Comparison of ENCODE assay signal across 8 cellular contexts in genomic region chr3:49412632-49413337, GRCh38. TPM values are rescaled to one million over a fixed set of nuclear protein-coding genes. Genes with fewer than 3 reads are reported as not detected.
DNase-seq lines count a peak whose midpoint lies in the region; ATAC-seq and TF ChIP-seq lines count a peak whose summit lies in the region.

No MANE protein-coding gene starts in this region.

- peak overlapping the region; percentile 98 for H3K9ac ChIP-seq in GM23248

- in situ Hi-C loops in GM23248 (cut with MboI): no loop called here

- H2AFZ ChIP-seq in GM23248: peak overlapping the region; percentile 52; the same call in 1 of the 2 replicates

- peak overlapping the region; percentile 91 for H3K4me3 Mint-ChIP-seq in T-helper 17 cell

- 25 to 31% methylated on average over 9 to 16 of the region's 16 CpGs for WGBS in GM23248 (ENCODE audit: low coverage in 1 of 2, low lambda C conversion rate in 2 of 2, missing lambda C conversion rate in 2 of 2), 2 experiments

- H3K4me3 ChIP-seq in GM23248 (peak overlapping the region; percentile 91), fibroblast of villous mesenchyme (ENCODE audit: low read depth, low read length) (peak overlapping the region; percentile 73), retinal pigment epithelial cell (ENCODE audit: low read length) (peak overlapping the region; percentile 76)

- H3K9me2 ChIP-seq in GM23248 (ENCODE audit: insufficient read depth): no peaks in the 10 kb centered on the region

- H3K9me3 ChIP-seq in GM23248 (ENCODE audit: low read depth) (no peaks in the 10 kb centered on the region), T-helper 17 cell (ENCODE audit: control insufficient read depth, low read length, poor library complexity, severe bottlenecking) (no peaks in the 10 kb centered on the region)

- DNase-seq in GM23248 (peak; percentile 42), T-helper 17 cell (no peak), fibroblast of villous mesenchyme (ENCODE audit: low read depth) (no peak), retinal pigment epithelial cell (ENCODE audit: low read depth) (no peak), A172 (ENCODE audit: low spot score) (no peak), mucosa of gallbladder (ENCODE audit: low spot score) (no peak), NOMO-1 (lab: John Stamatoyannopoulos, UW; ENCODE audit: unreplicated experiment in 2 of 2) (no peak), AG08395 (ENCODE audit: low spot score) (no peak)

- H4K20me1 ChIP-seq in GM23248 (ENCODE audit: insufficient read depth): peaks cover 26% of the 10 kb centered on the region

- H3K27ac ChIP-seq in GM23248: peak overlapping the region; percentile 86

- H3K27me3 ChIP-seq in GM23248 (replicated peaks; ENCODE audit: insufficient read depth): no peaks in the 10 kb centered on the region

- no peak for ATAC-seq in T-helper 17 cell

- H3K4me1 Mint-ChIP-seq in T-helper 17 cell: peaks cover 57% of the 10 kb centered on the region

- no peaks in the 10 kb centered on the region; the same call in 1 of the 2 replicates for H3K36me3 ChIP-seq in GM23248 (ENCODE audit: low read depth)

- H3K27ac Mint-ChIP-seq in T-helper 17 cell: peak overlapping the region; percentile 99

- H3K4me2 ChIP-seq in GM23248 (ENCODE audit: unreplicated experiment): peak overlapping the region; percentile 97

- peaks cover 78% of the 10 kb centered on the region for H3K79me2 ChIP-seq in GM23248 (ENCODE audit: insufficient read depth)

- H3K4me1 ChIP-seq in GM23248 (ENCODE audit: insufficient read depth): peaks cover 29% of the 10 kb centered on the region

- TF ChIP-seq CTCF in fibroblast of villous mesenchyme (IDR thresholded peaks at IDR 0.05; ENCODE audit: insufficient read depth, low read depth, low read length) (no peak), retinal pigment epithelial cell (conservative IDR thresholded peaks at IDR 0.05; ENCODE audit: low read depth, low read length) (no peak)

- H3F3A ChIP-seq in GM23248 (ENCODE audit: insufficient read depth): peaks cover 16% of the 10 kb centered on the region

- peaks cover 2% of the 10 kb centered on the region for H3K36me3 Mint-ChIP-seq in T-helper 17 cell (ENCODE audit: low read depth)

- no peaks in the 10 kb centered on the region for H3K27me3 Mint-ChIP-seq in T-helper 17 cell

RNA-seq across cellular contexts. Expression of gene TCTA, which starts 0.6 kb away (rescaled TPM):
- total RNA-seq in GM23248 (2014; rRNA removed; shearing (Covaris generic)): 34.0 and 55.7 TPM in 2 replicates
- 52.2 and 55.0 TPM in 2 replicates for polyA plus RNA-seq in GM23248 (2016; fragmentation: Nextera tagmentation; extraction: Ambion mirVana)
- 10 to 100 TPM; 23.4 to 27.0 TPM for total RNA-seq in T-helper 17 cell
- total RNA-seq in fibroblast of villous mesenchyme: 22.2 and 27.2 TPM in 2 replicates
- 45.8 and 58.0 TPM in 2 replicates for total RNA-seq in A172 (2014; rRNA removed; shearing (Covaris generic))
- total RNA-seq in mucosa of gallbladder: 57.6 TPM

RNA-seq across cellular contexts. Expression of gene RHOA, which starts 1.0 kb away (rescaled TPM):
- 781 and 915 TPM in 2 replicates for total RNA-seq in GM23248 (2014; rRNA removed; shearing (Covaris generic))
- polyA plus RNA-seq in GM23248 (2016; fragmentation: Nextera tagmentation; extraction: Ambion mirVana): 996 and 1,025 TPM in 2 replicates
- total RNA-seq in T-helper 17 cell (100 to 1,000 TPM; 274 to 317 TPM), fibroblast of villous mesenchyme (626 and 717 TPM in 2 replicates), mucosa of gallbladder (386 TPM)
- 612 and 632 TPM in 2 replicates for total RNA-seq in A172 (2014; rRNA removed; shearing (Covaris generic))

RNA-seq across cellular contexts. Expression of gene AMT, which starts 9.5 kb away (rescaled TPM):
- total RNA-seq in GM23248 (2014; rRNA removed; shearing (Covaris generic)): 1.6 and 5.8 TPM in 2 replicates
- polyA plus RNA-seq in GM23248 (2016; fragmentation: Nextera tagmentation; extraction: Ambion mirVana): 1.5 and 1.7 TPM in 2 replicates
- total RNA-seq in T-helper 17 cell (1 to 10 TPM; 5.9 to 8.3 TPM), fibroblast of villous mesenchyme (1.3 and 1.7 TPM in 2 replicates), mucosa of gallbladder (20.7 TPM)
- 0.93 and 1.8 TPM in 2 replicates for total RNA-seq in A172 (2014; rRNA removed; shearing (Covaris generic))

RNA-seq across cellular contexts. Expression of gene NICN1, which starts 16.3 kb away (rescaled TPM):
- 10.9 and 18.7 TPM in 2 replicates for total RNA-seq in GM23248 (2014; rRNA removed; shearing (Covaris generic))
- polyA plus RNA-seq in GM23248 (2016; fragmentation: Nextera tagmentation; extraction: Ambion mirVana): 10.5 and 12.5 TPM in 2 replicates
- total RNA-seq in T-helper 17 cell: 10 to 100 TPM; 17.5 to 18.5 TPM
- total RNA-seq in fibroblast of villous mesenchyme: 3.9 and 4.7 TPM in 2 replicates
- total RNA-seq in A172 (2014; rRNA removed; shearing (Covaris generic)): 9.5 and 18.8 TPM in 2 replicates
- 27.8 TPM for total RNA-seq in mucosa of gallbladder

RNA-seq across cellular contexts. Expression of gene GPX1, which starts 54.6 kb away (rescaled TPM):
- total RNA-seq in GM23248 (2014; rRNA removed; shearing (Covaris generic)): 201 and 229 TPM in 2 replicates
- polyA plus RNA-seq in GM23248 (2016; fragmentation: Nextera tagmentation; extraction: Ambion mirVana): 446 and 454 TPM in 2 replicates
- total RNA-seq in T-helper 17 cell (100 to 1,000 TPM in 1 of 2 donors, 10 to 100 TPM in 1; 75.6 to 326 TPM), fibroblast of villous mesenchyme (198 and 272 TPM in 2 replicates), mucosa of gallbladder (296 TPM)
- total RNA-seq in A172 (2014; rRNA removed; shearing (Covaris generic)): 233 and 352 TPM in 2 replicates
